Comparison of ENCODE assay signal across 8 cellular contexts in the genomic region with DNA sequence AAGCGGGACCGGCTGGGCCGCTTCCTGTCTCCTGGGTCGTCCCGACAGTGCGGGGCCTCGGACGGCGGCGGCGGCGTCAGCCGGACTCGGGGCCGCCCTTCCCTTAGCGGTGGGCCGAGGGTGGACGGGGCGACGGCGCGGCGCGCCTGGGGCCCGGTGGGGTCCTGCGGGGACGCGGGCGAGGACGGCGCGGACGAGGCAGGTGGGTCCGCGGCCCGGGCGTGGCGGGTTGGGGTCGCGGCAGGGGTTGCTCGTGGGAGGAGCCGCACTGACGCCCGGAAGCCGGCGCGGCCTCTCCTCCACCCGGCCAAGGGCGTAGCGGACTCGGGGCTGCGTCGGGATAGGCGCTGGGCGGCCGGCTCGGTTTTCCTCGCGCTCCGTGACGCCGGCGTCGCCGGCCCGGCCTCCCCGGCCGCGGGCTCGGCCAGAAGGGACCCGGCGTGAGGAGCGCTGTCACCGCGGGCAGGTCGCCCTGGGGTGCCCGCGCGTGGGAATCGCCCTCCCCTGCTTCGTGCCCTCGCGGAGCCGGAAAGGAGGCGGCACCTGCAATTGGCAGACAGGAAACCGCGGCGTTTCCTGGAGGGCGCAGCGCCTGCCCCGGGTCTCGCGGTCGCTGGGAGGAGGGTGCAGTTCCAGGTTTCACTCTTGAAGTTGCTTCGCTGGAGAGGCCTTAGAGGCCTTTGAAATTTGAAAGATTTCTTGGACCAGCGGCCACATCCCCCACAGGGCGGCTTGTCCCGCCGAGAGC. TPM values are rescaled to one million over a fixed set of nuclear protein-coding genes. Genes with fewer than 3 reads are reported as not detected.
A peak's percentile ranks its signal among the peaks of the same experiment; 100 is the strongest.
DNase-seq lines count a peak whose midpoint lies in the region; ATAC-seq, FAIRE-seq and TF ChIP-seq lines count a peak whose summit lies in the region.

No MANE protein-coding gene starts in this region.

- peak overlapping the region in 1 of 4 experiments; percentile 18; a peak in 4 of 7 replicates for H3K9ac ChIP-seq in H1 (replicated peaks in 1 of 4; ENCODE audit: extremely low read depth in 1 of 4, low read depth in 3 of 4, low read length in 3 of 4)

- no peak for TF ChIP-seq CTCF in GM10266 (IDR thresholded peaks at IDR 0.05; ENCODE audit: control insufficient read depth, insufficient read depth, low read depth, missing control alignments)
- TF ChIP-seq CTCF in NB4 (IDR thresholded peaks at IDR 0.05; ENCODE audit: low read depth, low read length) = no peak
- no peak for TF ChIP-seq CTCF in H1 (IDR thresholded peaks at IDR 0.05; ENCODE audit: control extremely low read depth in 1 of 3, insufficient read depth in 1 of 3, low read depth in 1 of 3, low read length in 3 of 3)
- TF ChIP-seq CTCF in mucosa of descending colon (IDR thresholded peaks at IDR 0.05) = no peak

- H3K27me3 ChIP-seq in HAP-1 (ENCODE audit: low read depth) (no peaks in the 10 kb centered on the region), H1 (replicated peaks in 1 of 4; ENCODE audit: control insufficient read depth in 3 of 4, extremely low read depth in 1 of 4, insufficient read depth in 3 of 4, low read length in 3 of 4) (peaks cover 8 to 58% (median 45%) of the 10 kb centered on the region in 4 experiments)

- peak overlapping the region; percentile 71 for H3K4me3 ChIP-seq in HAP-1
- peak overlapping the region; percentile 86 for H3K4me3 ChIP-seq in NB4 (ENCODE audit: low read depth, low read length)
- H3K4me3 ChIP-seq in H1 (ENCODE audit: extremely low read depth in 1 of 4, insufficient read depth in 2 of 4, low read depth in 3 of 4, low read length in 4 of 4) = peak overlapping the region; percentile 51 to 87 (median 68)
- H3K4me3 ChIP-seq in mucosa of descending colon = peak overlapping the region; percentile 60

- in situ Hi-C loops in HAP-1 (cut with MboI; ENCODE audit: low sequenced_read_pairs) = no loop called here

- H3K18ac ChIP-seq in H1 (ENCODE audit: extremely low read depth, low read length) = no peak overlapping the region

- H3K9me3 ChIP-seq in HAP-1 (no peaks in the 10 kb centered on the region), H1 (ENCODE audit: insufficient read depth in 2 of 2, low read depth in 1 of 2, low read length in 1 of 2) (no peaks in the 10 kb centered on the region), mucosa of descending colon (no peaks in the 10 kb centered on the region)

- H3K4me1 ChIP-seq in HAP-1 (peaks cover 5% of the 10 kb centered on the region; the same call in 1 of the 2 replicates), H1 (replicated peaks in 1 of 4; ENCODE audit: control insufficient read depth in 3 of 4, insufficient read depth in 4 of 4, low read length in 3 of 4) (peaks cover 0 to 13% (median 10%) of the 10 kb centered on the region in 4 experiments; a peak in 5 of 7 replicates), mucosa of descending colon (ENCODE audit: low read depth) (peaks cover 32% of the 10 kb centered on the region)

- H2BK5ac ChIP-seq in H1 (ENCODE audit: low read depth, low read length) = no peak overlapping the region

- H3K36me3 ChIP-seq in HAP-1 (replicated peaks) (peaks cover 37% of the 10 kb centered on the region), H1 (ENCODE audit: control insufficient read depth in 2 of 4, insufficient read depth in 4 of 4, low read length in 3 of 4) (peaks cover 0 to 3% (median 0%) of the 10 kb centered on the region in 4 experiments; a peak in 1 of 8 replicates), mucosa of descending colon (ENCODE audit: low read depth) (no peaks in the 10 kb centered on the region)

- 0 out of 2 replicates have a peak overlapping the region, but pooled peaks have one; percentile 31 for H4K8ac ChIP-seq in H1 (ENCODE audit: extremely low read depth, insufficient read depth, low read length)

- no peak overlapping the region for H3K4ac ChIP-seq in H1 (replicated peaks; ENCODE audit: insufficient read length, low read depth, low read length)

- H3K4me1 Mint-ChIP-seq in stimulated activated effector memory CD8-positive, alpha-beta T cell treated with anti-CD3 and anti-CD28 coated beads, Interleukin-12 subunit alpha, Interleukin-12 subunit beta, amount 100 ng/mL, for 72 hours = peaks cover 57% of the 10 kb centered on the region

- no peak overlapping the region for H4K91ac ChIP-seq in H1 (replicated peaks; ENCODE audit: insufficient read length, low read length)

- WGBS in H1 (ENCODE audit: extremely low coverage in 1 of 2, insufficient coverage in 1 of 2, insufficient read length in 1 of 2, insufficient replicate concordance in 2 of 2, low coverage in 1 of 2, low lambda C conversion rate in 2 of 2, missing lambda C conversion rate in 1 of 2), 2 experiments = 4% methylated on average over 52 of the region's 99 CpGs; no CpG with 5 or more reads in 1 of the 2 experiments

- no peak overlapping the region for H2BK12ac ChIP-seq in H1 (ENCODE audit: low read depth, low read length)

- H3K56ac ChIP-seq in H1 (replicated peaks; ENCODE audit: insufficient read length, low read depth, low read length) = no peak overlapping the region

- H3K23ac ChIP-seq in H1 (ENCODE audit: insufficient read length) = no peak overlapping the region

- no peaks in the 10 kb centered on the region for H3K79me1 ChIP-seq in H1 (ENCODE audit: low read depth, low read length)

- H3K36me3 Mint-ChIP-seq in stimulated activated effector memory CD8-positive, alpha-beta T cell treated with anti-CD3 and anti-CD28 coated beads, Interleukin-12 subunit alpha, Interleukin-12 subunit beta, amount 100 ng/mL, for 72 hours = peaks cover 60% of the 10 kb centered on the region

- peak overlapping the region; percentile 83 to 95 for H3K4me2 ChIP-seq in H1 (ENCODE audit: insufficient read depth in 1 of 2, low read depth in 2 of 2, low read length in 2 of 2)

- no peaks in the 10 kb centered on the region for H3K79me2 ChIP-seq in H1 (ENCODE audit: control insufficient read depth in 1 of 2, insufficient read depth in 2 of 2, low read length in 2 of 2)

- H4K20me1 ChIP-seq in H1 (replicated peaks in 1 of 2; ENCODE audit: control insufficient read depth in 1 of 2, insufficient read depth in 2 of 2, low read length in 2 of 2) = peaks cover 15 to 28% of the 10 kb centered on the region in 2 experiments

- H2AFZ ChIP-seq in H1 (ENCODE audit: low read length) = no peak overlapping the region

- no peak overlapping the region for H2AK5ac ChIP-seq in H1 (ENCODE audit: low read depth, low read length)

- H3K27ac Mint-ChIP-seq in stimulated activated effector memory CD8-positive, alpha-beta T cell treated with anti-CD3 and anti-CD28 coated beads, Interleukin-12 subunit alpha, Interleukin-12 subunit beta, amount 100 ng/mL, for 72 hours = peak overlapping the region; percentile 37

- CTCF ChIA-PET in H1 (lab: Charles Lee; ENCODE audit: partially characterized antibody) = interaction anchor here (0.7 to 2.8 kb wide), 2 partner anchors 15 to 20 kb away, joined by 3 to 17 read pairs; a partner anchor contains a TSS

- H3K27ac ChIP-seq in H1 (ENCODE audit: low read depth, low read length) = no peak overlapping the region

- H3K9me3 Mint-ChIP-seq in stimulated activated effector memory CD8-positive, alpha-beta T cell treated with anti-CD3 and anti-CD28 coated beads, Interleukin-12 subunit alpha, Interleukin-12 subunit beta, amount 100 ng/mL, for 72 hours = no peaks in the 10 kb centered on the region

- H3K4me3 Mint-ChIP-seq in stimulated activated effector memory CD8-positive, alpha-beta T cell treated with anti-CD3 and anti-CD28 coated beads, Interleukin-12 subunit alpha, Interleukin-12 subunit beta, amount 100 ng/mL, for 72 hours = peak overlapping the region; percentile 90

- no peak for TF ChIP-seq EP300 in H1 (IDR thresholded peaks at IDR 0.05; ENCODE audit: borderline replicate concordance in 1 of 2, low read depth in 2 of 2, low read length in 2 of 2)

- FAIRE-seq in H1 (lab: Jason Lieb, UNC) = no peak

- peak; percentile 61 for ATAC-seq in mucosa of descending colon
- ATAC-seq in stimulated activated effector memory CD8-positive, alpha-beta T cell treated with anti-CD3 and anti-CD28 coated beads, Interleukin-12 subunit alpha, Interleukin-12 subunit beta, amount 100 ng/mL, for 72 hours = peak; percentile 33

- peaks cover 14% of the 10 kb centered on the region for H3K23me2 ChIP-seq in H1 (ENCODE audit: low read depth, low read length)

- intact Hi-C loops in mucosa of descending colon (cut with DNase I, micrococcal nuclease) = loop anchor here in 1 of 2 donors (5.0 kb wide), 1 partner anchor 40 kb away; no protein-coding TSS in a partner anchor

- no peak overlapping the region for H2BK120ac ChIP-seq in H1 (replicated peaks; ENCODE audit: low read depth, low read length)

- H2BK15ac ChIP-seq in H1 (ENCODE audit: low read length) = no peak overlapping the region

- H3K14ac ChIP-seq in H1 (ENCODE audit: insufficient read length) = no peak overlapping the region

- no peak overlapping the region for H2BK20ac ChIP-seq in H1 (ENCODE audit: low read length)

- no peak for TF ChIP-seq RAD21 in H1 (IDR thresholded peaks at IDR 0.05 in 1 of 2, conservative IDR thresholded peaks at IDR 0.05 in 1 of 2; ENCODE audit: low read depth in 2 of 2, low read length in 2 of 2)

- TF ChIP-seq POLR2A in NB4 (IDR thresholded peaks at IDR 0.05; ENCODE audit: extremely low read depth, insufficient read length) (no peak), H1 (IDR thresholded peaks at IDR 0.05; ENCODE audit: control extremely low read depth in 1 of 2, low read depth in 2 of 2, low read length in 2 of 2) (no peak)

- POLR2A ChIA-PET in H1 (lab: Charles Lee; ENCODE audit: partially characterized antibody) = interaction anchor here (0.9 to 16.1 kb wide), 8 partner anchors 11 to 77 kb away, joined by 3 to 193 read pairs (median 4); a partner anchor contains a TSS

- H4K5ac ChIP-seq in H1 (ENCODE audit: insufficient read length, low read depth, low read length) = no peak overlapping the region

- DNase-seq in GM10266 (ENCODE audit: extremely low spot score) (peak; percentile 65), HAP-1 (ENCODE audit: low spot score in 2 of 2) (peak in 1 of 2 experiments; percentile 64), NB4 (ENCODE audit: low read depth) (peak; percentile 90), H1 (ENCODE audit: low read depth in 1 of 2, low spot score in 2 of 2) (no peak), mucosa of descending colon (peak; percentile 71 to 93 (median 85)), H4 (ENCODE audit: low spot score) (no peak)
- DNase-seq in activated CD8-positive, alpha-beta memory T cell treated with anti-CD3 and anti-CD28 coated beads for 1 hour (ENCODE audit: extremely low read depth in 1 of 2, low read depth in 1 of 2) = peak; percentile 77 to 80
- DNase-seq in stimulated activated effector memory CD8-positive, alpha-beta T cell treated with anti-CD3 and anti-CD28 coated beads, Interleukin-12 subunit alpha, Interleukin-12 subunit beta, amount 100 ng/mL, for 72 hours (ENCODE audit: low spot score in 2 of 2) = peak; percentile 60 to 90

RNA-seq across cellular contexts. Expression of a gene that starts 0.5 kb away (rescaled TPM):
- 9.3 and 9.6 TPM in 2 replicates for total RNA-seq in H1 (2021; fragmentation: NEBNext Ultra II Directional; extraction: Animal tissue kit (Norgen Biotek cat#: 25700))
- polyA plus RNA-seq in H1 (2011; rRNA removed) = 6.4 and 10.0 TPM in 2 replicates
- 8.0 TPM for polyA plus RNA-seq in H1 (2011; cell fraction: cytosol; rRNA removed)
- polyA plus RNA-seq in H1 (2011; cell fraction: nucleus; rRNA removed) = 32.3 TPM
- polyA plus RNA-seq in H1 (2012, experiment 1 of 2) = 7.8 to 13.8 TPM (median 13.0 TPM) in 4 replicates
- 3.1 TPM for polyA plus RNA-seq in H1 (2012, experiment 2 of 2)
- 3.9 TPM for polyA plus RNA-seq in H1 (2013, experiment 1 of 2)
- 3.3 TPM for polyA plus RNA-seq in H1 (2013, experiment 2 of 2)
- 4.4 and 6.2 TPM in 2 replicates for polyA minus RNA-seq in H1 (2011; rRNA and poly(A)+ RNA removed)
- 11.2 TPM for polyA minus RNA-seq in H1 (2011; cell fraction: cytosol; rRNA and poly(A)+ RNA removed)
- polyA minus RNA-seq in H1 (2011; cell fraction: nucleus; rRNA and poly(A)+ RNA removed) = 11.4 TPM
- 10 to 100 TPM; 30.5 to 50.4 (median 31.6) TPM for total RNA-seq in mucosa of descending colon
- total RNA-seq in H4 (2014; rRNA removed; shearing (Covaris generic)) = 5.9 and 6.9 TPM in 2 replicates

RNA-seq across cellular contexts. Expression of a gene that starts 1.1 kb away (rescaled TPM):
- 5.4 and 5.8 TPM in 2 replicates for total RNA-seq in H1 (2021; fragmentation: NEBNext Ultra II Directional; extraction: Animal tissue kit (Norgen Biotek cat#: 25700))
- 2.9 and 6.0 TPM in 2 replicates for polyA plus RNA-seq in H1 (2011; rRNA removed)
- 4.7 TPM for polyA plus RNA-seq in H1 (2011; cell fraction: cytosol; rRNA removed)
- 26.8 TPM for polyA plus RNA-seq in H1 (2011; cell fraction: nucleus; rRNA removed)
- 3.1 to 5.6 TPM (median 5.0 TPM) in 4 replicates for polyA plus RNA-seq in H1 (2012, experiment 1 of 2)
- 3.6 TPM for polyA plus RNA-seq in H1 (2012, experiment 2 of 2)
- polyA plus RNA-seq in H1 (2013, experiment 1 of 2) = 2.7 TPM
- polyA plus RNA-seq in H1 (2013, experiment 2 of 2) = 2.2 TPM
- polyA minus RNA-seq in H1 (2011; rRNA and poly(A)+ RNA removed) = 1.1 and 1.4 TPM in 2 replicates
- polyA minus RNA-seq in H1 (2011; cell fraction: cytosol; rRNA and poly(A)+ RNA removed) = 1.8 TPM
- polyA minus RNA-seq in H1 (2011; cell fraction: nucleus; rRNA and poly(A)+ RNA removed) = 4.0 TPM
- 10 to 100 TPM; 15.3 to 20.6 (median 16.4) TPM for total RNA-seq in mucosa of descending colon
- total RNA-seq in H4 (2014; rRNA removed; shearing (Covaris generic)) = 4.1 and 6.0 TPM in 2 replicates

RNA-seq across cellular contexts. Expression of a gene that starts 20.3 kb away (rescaled TPM):
- 12.5 and 12.7 TPM in 2 replicates for total RNA-seq in H1 (2021; fragmentation: NEBNext Ultra II Directional; extraction: Animal tissue kit (Norgen Biotek cat#: 25700))
- 9.3 and 17.7 TPM in 2 replicates for polyA plus RNA-seq in H1 (2011; rRNA removed)
- 13.4 TPM for polyA plus RNA-seq in H1 (2011; cell fraction: cytosol; rRNA removed)
- polyA plus RNA-seq in H1 (2011; cell fraction: nucleus; rRNA removed) = 16.3 TPM
- polyA plus RNA-seq in H1 (2012, experiment 1 of 2) = 5.2 to 10.1 TPM (median 9.8 TPM) in 4 replicates
- 10.5 TPM for polyA plus RNA-seq in H1 (2012, experiment 2 of 2)
- 5.4 TPM for polyA plus RNA-seq in H1 (2013, experiment 1 of 2)
- polyA plus RNA-seq in H1 (2013, experiment 2 of 2) = 4.9 TPM
- 3.4 and 3.5 TPM in 2 replicates for polyA minus RNA-seq in H1 (2011; rRNA and poly(A)+ RNA removed)
- 9.9 TPM for polyA minus RNA-seq in H1 (2011; cell fraction: cytosol; rRNA and poly(A)+ RNA removed)
- 16.0 TPM for polyA minus RNA-seq in H1 (2011; cell fraction: nucleus; rRNA and poly(A)+ RNA removed)
- 10 to 100 TPM; 12.5 to 21.7 (median 14.4) TPM for total RNA-seq in mucosa of descending colon
- 8.1 and 9.2 TPM in 2 replicates for total RNA-seq in H4 (2014; rRNA removed; shearing (Covaris generic))

RNA-seq across cellular contexts. Expression of a gene that starts 35.3 kb away (rescaled TPM):
- 76.8 and 83.9 TPM in 2 replicates for total RNA-seq in H1 (2021; fragmentation: NEBNext Ultra II Directional; extraction: Animal tissue kit (Norgen Biotek cat#: 25700))
- polyA plus RNA-seq in H1 (2011; rRNA removed) = 49.5 and 87.5 TPM in 2 replicates
- 91.7 TPM for polyA plus RNA-seq in H1 (2011; cell fraction: cytosol; rRNA removed)
- polyA plus RNA-seq in H1 (2011; cell fraction: nucleus; rRNA removed) = 406 TPM
- polyA plus RNA-seq in H1 (2012, experiment 1 of 2) = 82.0 to 144 TPM (median 116 TPM) in 4 replicates
- polyA plus RNA-seq in H1 (2012, experiment 2 of 2) = 45.2 TPM
- 49.2 TPM for polyA plus RNA-seq in H1 (2013, experiment 1 of 2)
- 43.1 TPM for polyA plus RNA-seq in H1 (2013, experiment 2 of 2)
- 36.6 and 43.1 TPM in 2 replicates for polyA minus RNA-seq in H1 (2011; rRNA and poly(A)+ RNA removed)
- polyA minus RNA-seq in H1 (2011; cell fraction: cytosol; rRNA and poly(A)+ RNA removed) = 64.7 TPM
- 58.6 TPM for polyA minus RNA-seq in H1 (2011; cell fraction: nucleus; rRNA and poly(A)+ RNA removed)
- 100 to 1,000 TPM in 1 of 3 donors, 10 to 100 TPM in 2; 90.8 to 163 (median 94.5) TPM for total RNA-seq in mucosa of descending colon
- 23.0 and 37.5 TPM in 2 replicates for total RNA-seq in H4 (2014; rRNA removed; shearing (Covaris generic))

Comparison
In these comparisons a context has a peak if more than half of its experiments do, and no peak if none do; other contexts are left out.
1. DNase-seq: peak in GM10266 (single experiment), NB4 (single experiment), activated CD8-positive, alpha-beta memory T cell treated with anti-CD3 and anti-CD28 coated beads for 1 hour (2 of 2), mucosa of descending colon (3 of 3) and stimulated activated effector memory CD8-positive, alpha-beta T cell treated with anti-CD3 and anti-CD28 coated beads, Interleukin-12 subunit alpha, Interleukin-12 subunit beta, amount 100 ng/mL, for 72 hours (2 of 2); none in H1 (0 of 2) and H4 (single experiment).
2. Peak in every context shown above with its lines, with median percentiles within 50 percentile points of each other: H3K4me3 ChIP-seq.